Comparison of ENCODE assay signal across 2 cellular contexts in the genomic region with DNA sequence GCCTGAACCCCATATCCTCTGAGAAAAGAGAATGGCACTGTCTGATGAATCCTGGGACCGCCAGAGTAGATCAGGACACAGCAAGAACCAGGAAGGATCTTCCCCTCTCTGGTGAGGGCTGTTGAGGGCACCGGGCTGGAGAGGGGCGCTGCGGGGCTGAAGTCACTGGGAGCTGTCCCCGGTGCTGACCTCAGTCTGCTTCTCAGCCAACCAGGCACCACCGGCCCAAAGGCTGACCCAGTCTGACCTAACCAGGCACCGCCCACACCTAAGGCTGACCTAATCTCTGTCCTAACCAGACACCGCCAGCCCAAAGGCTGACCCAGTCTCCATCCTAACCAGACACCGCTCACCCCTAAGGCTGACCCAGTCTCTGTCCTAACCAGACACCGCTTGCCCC.
A peak's percentile ranks its signal among the peaks of the same experiment; 100 is the strongest.
TF ChIP-seq lines count a peak whose summit lies in the region.

No MANE protein-coding gene starts in this region.

TF ChIP-seq in WTC11, 78 proteins besides CTCF, POLR2A, EP300 and RAD21 (continued from another document and continues in another):
- peak; percentile 72; the same call in 1 of the 2 replicates for TF ChIP-seq ATF6 (CRISPR knock-in tag; IDR thresholded peaks at IDR 0.05)
- peak; percentile 89 for TF ChIP-seq TP53 (CRISPR knock-in tag; IDR thresholded peaks at IDR 0.05)
- TF ChIP-seq FOXP1 (CRISPR knock-in tag; IDR thresholded peaks at IDR 0.05; ENCODE audit: borderline replicate concordance) = peak; percentile 80
- peak; percentile 91 for TF ChIP-seq TEAD1 (CRISPR knock-in tag; IDR thresholded peaks at IDR 0.05)
- no peak for TF ChIP-seq GTF2I (CRISPR knock-in tag; conservative IDR thresholded peaks at IDR 0.05)
- TF ChIP-seq PRDM15 (CRISPR knock-in tag; IDR thresholded peaks at IDR 0.05) = peak; percentile 19; the same call in 1 of the 2 replicates
- TF ChIP-seq FOXP4 (CRISPR knock-in tag; IDR thresholded peaks at IDR 0.05) = peak; percentile 92
- no peak for TF ChIP-seq ZNF263 (CRISPR knock-in tag; IDR thresholded peaks at IDR 0.05; ENCODE audit: low read depth)
- peak; percentile 93 for TF ChIP-seq SMAD4 (CRISPR knock-in tag; IDR thresholded peaks at IDR 0.05)
- TF ChIP-seq JUN (CRISPR knock-in tag; IDR thresholded peaks at IDR 0.05) = peak; percentile 87; the same call in 1 of the 2 replicates
- TF ChIP-seq E2F5 (CRISPR knock-in tag; IDR thresholded peaks at IDR 0.05) = 0 out of 2 replicates have a peak, but pooled peaks have one; percentile 33
- peak; percentile 68; the same call in 1 of the 2 replicates for TF ChIP-seq USF1 (CRISPR knock-in tag; IDR thresholded peaks at IDR 0.05)
- peak; percentile 90 for TF ChIP-seq CBFB (CRISPR knock-in tag; IDR thresholded peaks at IDR 0.05; ENCODE audit: low read depth)
- TF ChIP-seq MYBL2 (CRISPR knock-in tag; IDR thresholded peaks at IDR 0.05) = 0 out of 2 replicates have a peak, but pooled peaks have one; percentile 30
- 0 out of 2 replicates have a peak, but pooled peaks have one; percentile 33 for TF ChIP-seq PRRX2 (CRISPR knock-in tag; IDR thresholded peaks at IDR 0.05)
- peak; percentile 80; the same call in 1 of the 2 replicates for TF ChIP-seq CREM (CRISPR knock-in tag; IDR thresholded peaks at IDR 0.05)

TF ChIP-seq in HepG2, 621 proteins besides CTCF, POLR2A, EP300 and RAD21 (continued from another document and continues in another):
- 0 out of 2 replicates have a peak, but pooled peaks have one; percentile 27 for TF ChIP-seq ZBED4 (CRISPR knock-in tag; IDR thresholded peaks at IDR 0.05; ENCODE audit: borderline replicate concordance)
- TF ChIP-seq, protein P1, sequence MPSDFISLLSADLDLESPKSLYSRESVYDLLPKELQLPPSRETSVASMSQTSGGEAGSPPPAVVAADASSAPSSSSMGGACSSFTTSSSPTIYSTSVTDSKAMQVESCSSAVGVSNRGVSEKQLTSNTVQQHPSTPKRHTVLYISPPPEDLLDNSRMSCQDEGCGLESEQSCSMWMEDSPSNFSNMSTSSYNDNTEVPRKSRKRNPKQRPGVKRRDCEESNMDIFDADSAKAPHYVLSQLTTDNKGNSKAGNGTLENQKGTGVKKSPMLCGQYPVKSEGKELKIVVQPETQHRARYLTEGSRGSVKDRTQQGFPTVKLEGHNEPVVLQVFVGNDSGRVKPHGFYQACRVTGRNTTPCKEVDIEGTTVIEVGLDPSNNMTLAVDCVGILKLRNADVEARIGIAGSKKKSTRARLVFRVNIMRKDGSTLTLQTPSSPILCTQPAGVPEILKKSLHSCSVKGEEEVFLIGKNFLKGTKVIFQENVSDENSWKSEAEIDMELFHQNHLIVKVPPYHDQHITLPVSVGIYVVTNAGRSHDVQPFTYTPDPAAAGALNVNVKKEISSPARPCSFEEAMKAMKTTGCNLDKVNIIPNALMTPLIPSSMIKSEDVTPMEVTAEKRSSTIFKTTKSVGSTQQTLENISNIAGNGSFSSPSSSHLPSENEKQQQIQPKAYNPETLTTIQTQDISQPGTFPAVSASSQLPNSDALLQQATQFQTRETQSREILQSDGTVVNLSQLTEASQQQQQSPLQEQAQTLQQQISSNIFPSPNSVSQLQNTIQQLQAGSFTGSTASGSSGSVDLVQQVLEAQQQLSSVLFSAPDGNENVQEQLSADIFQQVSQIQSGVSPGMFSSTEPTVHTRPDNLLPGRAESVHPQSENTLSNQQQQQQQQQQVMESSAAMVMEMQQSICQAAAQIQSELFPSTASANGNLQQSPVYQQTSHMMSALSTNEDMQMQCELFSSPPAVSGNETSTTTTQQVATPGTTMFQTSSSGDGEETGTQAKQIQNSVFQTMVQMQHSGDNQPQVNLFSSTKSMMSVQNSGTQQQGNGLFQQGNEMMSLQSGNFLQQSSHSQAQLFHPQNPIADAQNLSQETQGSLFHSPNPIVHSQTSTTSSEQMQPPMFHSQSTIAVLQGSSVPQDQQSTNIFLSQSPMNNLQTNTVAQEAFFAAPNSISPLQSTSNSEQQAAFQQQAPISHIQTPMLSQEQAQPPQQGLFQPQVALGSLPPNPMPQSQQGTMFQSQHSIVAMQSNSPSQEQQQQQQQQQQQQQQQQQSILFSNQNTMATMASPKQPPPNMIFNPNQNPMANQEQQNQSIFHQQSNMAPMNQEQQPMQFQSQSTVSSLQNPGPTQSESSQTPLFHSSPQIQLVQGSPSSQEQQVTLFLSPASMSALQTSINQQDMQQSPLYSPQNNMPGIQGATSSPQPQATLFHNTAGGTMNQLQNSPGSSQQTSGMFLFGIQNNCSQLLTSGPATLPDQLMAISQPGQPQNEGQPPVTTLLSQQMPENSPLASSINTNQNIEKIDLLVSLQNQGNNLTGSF (CRISPR knock-in tag; IDR thresholded peaks at IDR 0.05) = 0 out of 2 replicates have a peak, but pooled peaks have one; percentile 26
- TF ChIP-seq ZNF772 (CRISPR knock-in tag; IDR thresholded peaks at IDR 0.05) = peak; percentile 35; the same call in 1 of the 2 replicates
- 0 out of 2 replicates have a peak, but pooled peaks have one; percentile 63 for TF ChIP-seq ZNF607 (CRISPR knock-in tag; IDR thresholded peaks at IDR 0.05; ENCODE audit: borderline replicate concordance)
- 0 out of 2 replicates have a peak, but pooled peaks have one; percentile 50 for TF ChIP-seq IRX3 (CRISPR knock-in tag; IDR thresholded peaks at IDR 0.05; ENCODE audit: borderline replicate concordance, low read depth)
- no peak for TF ChIP-seq SMC3 (IDR thresholded peaks at IDR 0.05; ENCODE audit: low read length)
- TF ChIP-seq SALL1 (CRISPR knock-in tag; IDR thresholded peaks at IDR 0.05) = peak; percentile 29; the same call in 1 of the 2 replicates
- TF ChIP-seq ZNF781 (CRISPR knock-in tag; IDR thresholded peaks at IDR 0.05; ENCODE audit: borderline replicate concordance, not compliant biosample characterization) = no peak
- peak; percentile 40; the same call in 1 of the 2 replicates for TF ChIP-seq MXD3 (CRISPR knock-in tag; IDR thresholded peaks at IDR 0.05)
- TF ChIP-seq WIZ (CRISPR knock-in tag; IDR thresholded peaks at IDR 0.05) = peak; percentile 72; the same call in 1 of the 2 replicates
- peak; percentile 26; the same call in 1 of the 2 replicates for TF ChIP-seq HDAC2 (CRISPR knock-in tag; IDR thresholded peaks at IDR 0.05)
- TF ChIP-seq EHMT2 (IDR thresholded peaks at IDR 0.05; ENCODE audit: borderline replicate concordance, low read depth, low read length) = peak; percentile 74; the same call in 1 of the 2 replicates
- 0 out of 2 replicates have a peak, but pooled peaks have one; percentile 40 for TF ChIP-seq ZNF138 (CRISPR knock-in tag; IDR thresholded peaks at IDR 0.05; ENCODE audit: low read depth)
- 0 out of 2 replicates have a peak, but pooled peaks have one; percentile 41 for TF ChIP-seq SRY (CRISPR knock-in tag; IDR thresholded peaks at IDR 0.05)
- TF ChIP-seq ZNF430 (CRISPR knock-in tag; IDR thresholded peaks at IDR 0.05) = 0 out of 2 replicates have a peak, but pooled peaks have one; percentile 36
- 0 out of 2 replicates have a peak, but pooled peaks have one; percentile 20 for TF ChIP-seq MAFG (CRISPR knock-in tag; IDR thresholded peaks at IDR 0.05)
- peak; percentile 96 to 98 for TF ChIP-seq REST (IDR thresholded peaks at IDR 0.05; ENCODE audit: borderline replicate concordance in 1 of 2, low read depth in 1 of 2, low read length in 2 of 2)
- TF ChIP-seq, protein P2, sequence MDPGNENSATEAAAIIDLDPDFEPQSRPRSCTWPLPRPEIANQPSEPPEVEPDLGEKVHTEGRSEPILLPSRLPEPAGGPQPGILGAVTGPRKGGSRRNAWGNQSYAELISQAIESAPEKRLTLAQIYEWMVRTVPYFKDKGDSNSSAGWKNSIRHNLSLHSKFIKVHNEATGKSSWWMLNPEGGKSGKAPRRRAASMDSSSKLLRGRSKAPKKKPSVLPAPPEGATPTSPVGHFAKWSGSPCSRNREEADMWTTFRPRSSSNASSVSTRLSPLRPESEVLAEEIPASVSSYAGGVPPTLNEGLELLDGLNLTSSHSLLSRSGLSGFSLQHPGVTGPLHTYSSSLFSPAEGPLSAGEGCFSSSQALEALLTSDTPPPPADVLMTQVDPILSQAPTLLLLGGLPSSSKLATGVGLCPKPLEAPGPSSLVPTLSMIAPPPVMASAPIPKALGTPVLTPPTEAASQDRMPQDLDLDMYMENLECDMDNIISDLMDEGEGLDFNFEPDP (CRISPR knock-in tag; conservative IDR thresholded peaks at IDR 0.05) = no peak
- TF ChIP-seq ZNF232 (CRISPR knock-in tag; IDR thresholded peaks at IDR 0.05; ENCODE audit: borderline replicate concordance) = peak; percentile 65; the same call in 1 of the 2 replicates
- peak; percentile 45; the same call in 1 of the 2 replicates for TF ChIP-seq ZNF431 (CRISPR knock-in tag; IDR thresholded peaks at IDR 0.05; ENCODE audit: borderline replicate concordance, low read depth)
- no peak for TF ChIP-seq ZNF160 (CRISPR knock-in tag; IDR thresholded peaks at IDR 0.05)
- 0 out of 2 replicates have a peak, but pooled peaks have one; percentile 29 for TF ChIP-seq BORCS8-MEF2B (CRISPR knock-in tag; IDR thresholded peaks at IDR 0.05)
- TF ChIP-seq LBX2 (CRISPR knock-in tag; IDR thresholded peaks at IDR 0.05; ENCODE audit: borderline replicate concordance) = peak; percentile 55; the same call in 1 of the 2 replicates
- peak; percentile 96 for TF ChIP-seq MIER2 (CRISPR knock-in tag; IDR thresholded peaks at IDR 0.05)
- TF ChIP-seq PPARG (CRISPR knock-in tag; conservative IDR thresholded peaks at IDR 0.05) = no peak
- TF ChIP-seq FOSL2 (CRISPR knock-in tag; IDR thresholded peaks at IDR 0.05) = no peak
- TF ChIP-seq ZNF660 (CRISPR knock-in tag; IDR thresholded peaks at IDR 0.05; ENCODE audit: borderline replicate concordance, low read depth) = no peak
- TF ChIP-seq, protein P3, sequence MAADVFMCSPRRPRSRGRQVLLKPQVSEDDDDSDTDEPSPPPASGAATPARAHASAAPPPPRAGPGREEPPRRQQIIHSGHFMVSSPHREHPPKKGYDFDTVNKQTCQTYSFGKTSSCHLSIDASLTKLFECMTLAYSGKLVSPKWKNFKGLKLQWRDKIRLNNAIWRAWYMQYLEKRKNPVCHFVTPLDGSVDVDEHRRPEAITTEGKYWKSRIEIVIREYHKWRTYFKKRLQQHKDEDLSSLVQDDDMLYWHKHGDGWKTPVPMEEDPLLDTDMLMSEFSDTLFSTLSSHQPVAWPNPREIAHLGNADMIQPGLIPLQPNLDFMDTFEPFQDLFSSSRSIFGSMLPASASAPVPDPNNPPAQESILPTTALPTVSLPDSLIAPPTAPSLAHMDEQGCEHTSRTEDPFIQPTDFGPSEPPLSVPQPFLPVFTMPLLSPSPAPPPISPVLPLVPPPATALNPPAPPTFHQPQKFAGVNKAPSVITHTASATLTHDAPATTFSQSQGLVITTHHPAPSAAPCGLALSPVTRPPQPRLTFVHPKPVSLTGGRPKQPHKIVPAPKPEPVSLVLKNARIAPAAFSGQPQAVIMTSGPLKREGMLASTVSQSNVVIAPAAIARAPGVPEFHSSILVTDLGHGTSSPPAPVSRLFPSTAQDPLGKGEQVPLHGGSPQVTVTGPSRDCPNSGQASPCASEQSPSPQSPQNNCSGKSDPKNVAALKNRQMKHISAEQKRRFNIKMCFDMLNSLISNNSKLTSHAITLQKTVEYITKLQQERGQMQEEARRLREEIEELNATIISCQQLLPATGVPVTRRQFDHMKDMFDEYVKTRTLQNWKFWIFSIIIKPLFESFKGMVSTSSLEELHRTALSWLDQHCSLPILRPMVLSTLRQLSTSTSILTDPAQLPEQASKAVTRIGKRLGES (CRISPR knock-in tag; IDR thresholded peaks at IDR 0.05; ENCODE audit: borderline replicate concordance) = 0 out of 2 replicates have a peak, but pooled peaks have one; percentile 35
